Comparison of ENCODE assay signal across 1 cellular context in genomic region chr12:10111451-10111850, GRCh38.
TF ChIP-seq lines count a peak whose summit lies in the region.

No MANE protein-coding gene starts in this region.

TF ChIP-seq in K562, 482 proteins besides CTCF, POLR2A, EP300 and RAD21:
- TF ChIP-seq L3MBTL2 (IDR thresholded peaks at IDR 0.05) (0 out of 2 replicates have a peak, but pooled peaks have one; percentile 15), MAFK (IDR thresholded peaks at IDR 0.05; ENCODE audit: low read length) (no peak), THRAP3 (IDR thresholded peaks at IDR 0.05; ENCODE audit: borderline replicate concordance) (no peak), ZNF277 (CRISPR knock-in tag; IDR thresholded peaks at IDR 0.05; ENCODE audit: borderline replicate concordance) (no peak), MEIS2 (IDR thresholded peaks at IDR 0.05; ENCODE audit: partially characterized antibody) (no peak), NCOA6 (IDR thresholded peaks at IDR 0.05) (no peak), RNF2 (IDR thresholded peaks at IDR 0.05) (no peak), ARID3A (IDR thresholded peaks at IDR 0.05; ENCODE audit: borderline replicate concordance, low read depth, low read length) (no peak), SMARCC2 (IDR thresholded peaks at IDR 0.05; ENCODE audit: low read depth) (no peak), BRF2 (IDR thresholded peaks at IDR 0.05; ENCODE audit: borderline replicate concordance, insufficient read depth, insufficient read length) (no peak), HEY1 (CRISPR knock-in tag; IDR thresholded peaks at IDR 0.05; ENCODE audit: borderline replicate concordance) (no peak), RBM25 (IDR thresholded peaks at IDR 0.05; ENCODE audit: low read depth, low read length, severe bottlenecking) (no peak), ZNF699 (CRISPR knock-in tag; IDR thresholded peaks at IDR 0.05; ENCODE audit: insufficient replicate concordance) (no peak), FOXP4 (CRISPR knock-in tag; IDR thresholded peaks at IDR 0.05; ENCODE audit: borderline replicate concordance) (no peak), E2F6 (IDR thresholded peaks at IDR 0.05; ENCODE audit: borderline replicate concordance in 1 of 2, extremely low read depth in 1 of 2, insufficient read depth in 1 of 2, insufficient read length in 1 of 2, low read depth in 1 of 2, low read length in 1 of 2, poor library complexity in 1 of 2, severe bottlenecking in 1 of 2) (peak in 1 of 2 experiments; percentile 56)
